ENCODE assay signal across 15 cellular contexts in genomic region chr3:29170894-29171582, GRCh38.
DNase-seq lines count a peak whose midpoint lies in the region; ATAC-seq, FAIRE-seq and TF ChIP-seq lines count a peak whose summit lies in the region.
"Had no signal": no experiment of that assay in that cellular context is flagged by ENCODE, and none has a peak within 500 bp of the region (broad histone marks: within the 10 kb centered on the region; RNA-seq: fewer than 3 reads in every experiment).

No MANE protein-coding gene starts in this region.

- no peak for ATAC-seq in GM21528 (IDR thresholded peaks at IDR 0.05; ENCODE audit: low FRiP score, unreplicated experiment)

- no peaks in the 10 kb centered on the region for H3K79me2 ChIP-seq in DOHH2 (ENCODE audit: control insufficient read depth, low read length)
- no peaks in the 10 kb centered on the region for H3K79me2 ChIP-seq in fibroblast of lung (ENCODE audit: control insufficient read depth, insufficient read depth, low read length)
- H3K79me2 ChIP-seq in parathyroid adenoma = no peaks in the 10 kb centered on the region

- H2AFZ ChIP-seq in fibroblast of lung (ENCODE audit: low read length) = peak overlapping the region; percentile 71
- peak overlapping the region; percentile 20 for H2AFZ ChIP-seq in parathyroid adenoma

- H3K4me1 ChIP-seq in DOHH2 (ENCODE audit: control insufficient read depth, low read length) = peaks cover 24% of the 10 kb centered on the region
- peaks cover 5% of the 10 kb centered on the region for H3K4me1 ChIP-seq in fibroblast of lung (ENCODE audit: control insufficient read depth, extremely low read depth, insufficient read depth, low read length)
- peaks cover 2% of the 10 kb centered on the region for H3K4me1 ChIP-seq in parathyroid adenoma
- H3K4me1 ChIP-seq: pancreas had no signal

- no peaks in the 10 kb centered on the region; the same call in 1 of the 2 replicates for H3K36me3 ChIP-seq in DOHH2 (ENCODE audit: control insufficient read depth, low read length)
- no peaks in the 10 kb centered on the region for H3K36me3 ChIP-seq in fibroblast of lung (ENCODE audit: control insufficient read depth, insufficient read depth, low read length)
- H3K36me3 ChIP-seq in parathyroid adenoma (ENCODE audit: control insufficient read depth, insufficient read depth, low read length) = no peaks in the 10 kb centered on the region
- H3K36me3 ChIP-seq: pancreas had no signal

- H3K27me3 ChIP-seq in DOHH2 (ENCODE audit: control insufficient read depth, low read length) (no peaks in the 10 kb centered on the region), fibroblast of lung (ENCODE audit: control insufficient read depth, insufficient read depth, low read length) (no peaks in the 10 kb centered on the region), parathyroid adenoma (ENCODE audit: control insufficient read depth, insufficient read depth, low read length) (no peaks in the 10 kb centered on the region)
- H3K27me3 ChIP-seq: pancreas had no signal

- no peak for FAIRE-seq in RCC 7860 (lab: Jason Lieb, UNC)
- FAIRE-seq: pancreas, urothelium cell line had no signal

- H3K9me3 ChIP-seq in DOHH2 (ENCODE audit: control insufficient read depth, insufficient read depth, low read length) (no peaks in the 10 kb centered on the region), fibroblast of lung (ENCODE audit: control insufficient read depth, insufficient read depth, low read depth, low read length) (no peaks in the 10 kb centered on the region), parathyroid adenoma (ENCODE audit: control insufficient read depth, low read length) (no peaks in the 10 kb centered on the region)
- H3K9me3 ChIP-seq: pancreas had no signal

- TF ChIP-seq CTCF in DOHH2 (IDR thresholded peaks at IDR 0.05; ENCODE audit: low read depth, low read length, poor library complexity, severe bottlenecking) (no peak), fibroblast of lung (conservative IDR thresholded peaks at IDR 0.05 in 1 of 2, IDR thresholded peaks at IDR 0.05 in 1 of 2; ENCODE audit: low read depth in 1 of 2, low read length in 2 of 2) (no peak), parathyroid adenoma (IDR thresholded peaks at IDR 0.05) (no peak)

- H3K9me2 ChIP-seq in DOHH2 (replicated peaks; ENCODE audit: control insufficient read depth, low read length) = no peaks in the 10 kb centered on the region

- intact Hi-C loops in posterior vena cava (cut with DNase I) = no loop called here

- DNase-seq in RCC 7860 (ENCODE audit: low spot score) (peak; percentile 15), fibroblast of lung (ENCODE audit: low read depth in 2 of 2) (peak in 1 of 2 donors; percentile 49), NOMO-1 (lab: John Stamatoyannopoulos, UW; ENCODE audit: unreplicated experiment in 2 of 2) (no peak), activated gamma-delta T cell (lab: John Stamatoyannopoulos, UW) (no peak), posterior vena cava (ENCODE audit: low spot score) (no peak)
- DNase-seq: activated T-cell treated with anti-CD3 and anti-CD28 coated beads for 4 hours, DMS153, dorsolateral prefrontal cortex, NCI-H1092, NCI-H748 treated with DMSO at 0.1 percent for 48 hours, pancreas had no signal

- H3K9ac ChIP-seq in fibroblast of lung (ENCODE audit: insufficient read depth, low read length) (no peak overlapping the region), parathyroid adenoma (no peak overlapping the region)

- H3K4me2 ChIP-seq in DOHH2 (ENCODE audit: low read length) = peak overlapping the region; percentile 44; the same call in 1 of the 2 replicates
- no peak overlapping the region for H3K4me2 ChIP-seq in fibroblast of lung (ENCODE audit: extremely low read depth, insufficient read depth, low read length)
- no peak overlapping the region for H3K4me2 ChIP-seq in parathyroid adenoma (ENCODE audit: low read length)

- H3K4me3 ChIP-seq in DOHH2 (ENCODE audit: low read length) (peak overlapping the region; percentile 9; the same call in 1 of the 2 replicates), fibroblast of lung (replicated peaks in 1 of 4; ENCODE audit: control extremely low read depth in 1 of 4, insufficient read depth in 1 of 4, low read depth in 3 of 4, low read length in 4 of 4) (no peak overlapping the region), parathyroid adenoma (ENCODE audit: low read depth, low read length) (no peak overlapping the region)
- H3K4me3 ChIP-seq: dorsolateral prefrontal cortex, pancreas had no signal

- H3F3A ChIP-seq in DOHH2 (ENCODE audit: control insufficient read depth, insufficient read depth) = no peaks in the 10 kb centered on the region

- no peak overlapping the region for H3K27ac ChIP-seq in DOHH2 (ENCODE audit: low read depth, low read length)
- H3K27ac ChIP-seq in fibroblast of lung (ENCODE audit: insufficient read depth, low read length) = peak overlapping the region; percentile 58
- peak overlapping the region; percentile 76 for H3K27ac ChIP-seq in parathyroid adenoma
- H3K27ac ChIP-seq: pancreas had no signal

- H4K20me1 ChIP-seq in DOHH2 (ENCODE audit: control insufficient read depth, insufficient read depth, low read depth, low read length) = no peaks in the 10 kb centered on the region
- H4K20me1 ChIP-seq in fibroblast of lung (ENCODE audit: control insufficient read depth, extremely low read depth, insufficient read depth, low read length) = no peaks in the 10 kb centered on the region
